1 cellular context compared by ENCODE assay signal in genomic region chr3:37229740-37230139, GRCh38.
TF ChIP-seq lines count a peak whose summit lies in the region.

No MANE protein-coding gene starts in this region.

TF ChIP-seq in K562, 482 proteins besides CTCF, POLR2A, EP300 and RAD21 (continued from another document and continues in another):
- peak; percentile 69; the same call in 1 of the 2 replicates for TF ChIP-seq CUX1 (CRISPR knock-in tag; IDR thresholded peaks at IDR 0.05)
- TF ChIP-seq TSHZ1 (CRISPR knock-in tag; IDR thresholded peaks at IDR 0.05), result no peak
- no peak for TF ChIP-seq ZKSCAN1 (IDR thresholded peaks at IDR 0.05; ENCODE audit: low read depth, low read length)
- peak; percentile 60; the same call in 1 of the 2 replicates for TF ChIP-seq ZNF274 (IDR thresholded peaks at IDR 0.05; ENCODE audit: borderline replicate concordance, low read depth, low read length)
- no peak for TF ChIP-seq KDM2B (CRISPR knock-in tag; IDR thresholded peaks at IDR 0.05)
- no peak for TF ChIP-seq ZNF165 (CRISPR knock-in tag; IDR thresholded peaks at IDR 0.05; ENCODE audit: borderline replicate concordance)
- TF ChIP-seq SMARCA4 (IDR thresholded peaks at IDR 0.05), result peak; percentile 97
- peak; percentile 79; the same call in 1 of the 2 replicates for TF ChIP-seq MYNN (IDR thresholded peaks at IDR 0.05)
- TF ChIP-seq MYNN (CRISPR knock-in tag; IDR thresholded peaks at IDR 0.05), result no peak
- TF ChIP-seq ELK1 (CRISPR knock-in tag; IDR thresholded peaks at IDR 0.05), result no peak
- TF ChIP-seq NCOR1 (IDR thresholded peaks at IDR 0.05), result peak; percentile 96
- TF ChIP-seq KDM1A (IDR thresholded peaks at IDR 0.05), result peak; percentile 73 to 82
- TF ChIP-seq PHF21A (IDR thresholded peaks at IDR 0.05; ENCODE audit: borderline replicate concordance, low read depth), result no peak
- no peak for TF ChIP-seq FOXJ2 (tag; IDR thresholded peaks at IDR 0.05)
- TF ChIP-seq MXD1 (CRISPR knock-in tag; IDR thresholded peaks at IDR 0.05; ENCODE audit: borderline replicate concordance, poor library complexity, severe bottlenecking), result no peak
- TF ChIP-seq TCF3 (CRISPR knock-in tag; IDR thresholded peaks at IDR 0.05), result peak; percentile 96
- TF ChIP-seq, protein P1, sequence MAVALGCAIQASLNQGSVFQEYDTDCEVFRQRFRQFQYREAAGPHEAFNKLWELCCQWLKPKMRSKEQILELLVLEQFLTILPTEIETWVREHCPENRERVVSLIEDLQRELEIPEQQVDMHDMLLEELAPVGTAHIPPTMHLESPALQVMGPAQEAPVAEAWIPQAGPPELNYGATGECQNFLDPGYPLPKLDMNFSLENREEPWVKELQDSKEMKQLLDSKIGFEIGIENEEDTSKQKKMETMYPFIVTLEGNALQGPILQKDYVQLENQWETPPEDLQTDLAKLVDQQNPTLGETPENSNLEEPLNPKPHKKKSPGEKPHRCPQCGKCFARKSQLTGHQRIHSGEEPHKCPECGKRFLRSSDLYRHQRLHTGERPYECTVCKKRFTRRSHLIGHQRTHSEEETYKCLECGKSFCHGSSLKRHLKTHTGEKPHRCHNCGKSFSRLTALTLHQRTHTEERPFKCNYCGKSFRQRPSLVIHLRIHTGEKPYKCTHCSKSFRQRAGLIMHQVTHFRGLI (CRISPR knock-in tag; IDR thresholded peaks at IDR 0.05), result no peak
- TF ChIP-seq ZNF586 (CRISPR knock-in tag; conservative IDR thresholded peaks at IDR 0.05), result no peak
- TF ChIP-seq HSF4 (CRISPR knock-in tag; IDR thresholded peaks at IDR 0.05; ENCODE audit: borderline replicate concordance), result no peak
- no peak for TF ChIP-seq ETV1 (tag; conservative IDR thresholded peaks at IDR 0.05; ENCODE audit: low read depth)
- TF ChIP-seq TARDBP (IDR thresholded peaks at IDR 0.05), result no peak; the same call in 1 of the 2 replicates
- TF ChIP-seq SIX5 (IDR thresholded peaks at IDR 0.05; ENCODE audit: borderline replicate concordance in 1 of 2, insufficient read depth in 1 of 2, low read depth in 1 of 2, low read length in 2 of 2), result no peak
- TF ChIP-seq ZNF584 (CRISPR knock-in tag; IDR thresholded peaks at IDR 0.05; ENCODE audit: low read depth), result no peak
- TF ChIP-seq GTF2E2 (tag; IDR thresholded peaks at IDR 0.05), result no peak
- TF ChIP-seq CHD2 (IDR thresholded peaks at IDR 0.05; ENCODE audit: low read depth, low read length), result no peak
- TF ChIP-seq, protein P2, sequence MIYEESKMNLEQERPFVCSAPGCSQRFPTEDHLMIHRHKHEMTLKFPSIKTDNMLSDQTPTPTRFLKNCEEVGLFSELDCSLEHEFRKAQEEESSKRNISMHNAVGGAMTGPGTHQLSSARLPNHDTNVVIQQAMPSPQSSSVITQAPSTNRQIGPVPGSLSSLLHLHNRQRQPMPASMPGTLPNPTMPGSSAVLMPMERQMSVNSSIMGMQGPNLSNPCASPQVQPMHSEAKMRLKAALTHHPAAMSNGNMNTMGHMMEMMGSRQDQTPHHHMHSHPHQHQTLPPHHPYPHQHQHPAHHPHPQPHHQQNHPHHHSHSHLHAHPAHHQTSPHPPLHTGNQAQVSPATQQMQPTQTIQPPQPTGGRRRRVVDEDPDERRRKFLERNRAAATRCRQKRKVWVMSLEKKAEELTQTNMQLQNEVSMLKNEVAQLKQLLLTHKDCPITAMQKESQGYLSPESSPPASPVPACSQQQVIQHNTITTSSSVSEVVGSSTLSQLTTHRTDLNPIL (CRISPR knock-in tag; IDR thresholded peaks at IDR 0.05), result no peak
- no peak for TF ChIP-seq GTF2A2 (tag; IDR thresholded peaks at IDR 0.05)
- TF ChIP-seq, protein P3, sequence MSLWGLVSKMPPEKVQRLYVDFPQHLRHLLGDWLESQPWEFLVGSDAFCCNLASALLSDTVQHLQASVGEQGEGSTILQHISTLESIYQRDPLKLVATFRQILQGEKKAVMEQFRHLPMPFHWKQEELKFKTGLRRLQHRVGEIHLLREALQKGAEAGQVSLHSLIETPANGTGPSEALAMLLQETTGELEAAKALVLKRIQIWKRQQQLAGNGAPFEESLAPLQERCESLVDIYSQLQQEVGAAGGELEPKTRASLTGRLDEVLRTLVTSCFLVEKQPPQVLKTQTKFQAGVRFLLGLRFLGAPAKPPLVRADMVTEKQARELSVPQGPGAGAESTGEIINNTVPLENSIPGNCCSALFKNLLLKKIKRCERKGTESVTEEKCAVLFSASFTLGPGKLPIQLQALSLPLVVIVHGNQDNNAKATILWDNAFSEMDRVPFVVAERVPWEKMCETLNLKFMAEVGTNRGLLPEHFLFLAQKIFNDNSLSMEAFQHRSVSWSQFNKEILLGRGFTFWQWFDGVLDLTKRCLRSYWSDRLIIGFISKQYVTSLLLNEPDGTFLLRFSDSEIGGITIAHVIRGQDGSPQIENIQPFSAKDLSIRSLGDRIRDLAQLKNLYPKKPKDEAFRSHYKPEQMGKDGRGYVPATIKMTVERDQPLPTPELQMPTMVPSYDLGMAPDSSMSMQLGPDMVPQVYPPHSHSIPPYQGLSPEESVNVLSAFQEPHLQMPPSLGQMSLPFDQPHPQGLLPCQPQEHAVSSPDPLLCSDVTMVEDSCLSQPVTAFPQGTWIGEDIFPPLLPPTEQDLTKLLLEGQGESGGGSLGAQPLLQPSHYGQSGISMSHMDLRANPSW (CRISPR knock-in tag; IDR thresholded peaks at IDR 0.05), result no peak
- no peak for TF ChIP-seq FIP1L1 (IDR thresholded peaks at IDR 0.05; ENCODE audit: low read depth, low read length, poor library complexity, severe bottlenecking)
- TF ChIP-seq ZEB2 (IDR thresholded peaks at IDR 0.05), result peak; percentile 80
- no peak for TF ChIP-seq ZNF445 (CRISPR knock-in tag; IDR thresholded peaks at IDR 0.05; ENCODE audit: low read depth)
- no peak for TF ChIP-seq ZBTB43 (CRISPR knock-in tag; IDR thresholded peaks at IDR 0.05)
- TF ChIP-seq, protein P4, sequence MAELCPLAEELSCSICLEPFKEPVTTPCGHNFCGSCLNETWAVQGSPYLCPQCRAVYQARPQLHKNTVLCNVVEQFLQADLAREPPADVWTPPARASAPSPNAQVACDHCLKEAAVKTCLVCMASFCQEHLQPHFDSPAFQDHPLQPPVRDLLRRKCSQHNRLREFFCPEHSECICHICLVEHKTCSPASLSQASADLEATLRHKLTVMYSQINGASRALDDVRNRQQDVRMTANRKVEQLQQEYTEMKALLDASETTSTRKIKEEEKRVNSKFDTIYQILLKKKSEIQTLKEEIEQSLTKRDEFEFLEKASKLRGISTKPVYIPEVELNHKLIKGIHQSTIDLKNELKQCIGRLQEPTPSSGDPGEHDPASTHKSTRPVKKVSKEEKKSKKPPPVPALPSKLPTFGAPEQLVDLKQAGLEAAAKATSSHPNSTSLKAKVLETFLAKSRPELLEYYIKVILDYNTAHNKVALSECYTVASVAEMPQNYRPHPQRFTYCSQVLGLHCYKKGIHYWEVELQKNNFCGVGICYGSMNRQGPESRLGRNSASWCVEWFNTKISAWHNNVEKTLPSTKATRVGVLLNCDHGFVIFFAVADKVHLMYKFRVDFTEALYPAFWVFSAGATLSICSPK (IDR thresholded peaks at IDR 0.05; ENCODE audit: borderline replicate concordance), result no peak
- TF ChIP-seq SAFB2 (IDR thresholded peaks at IDR 0.05; ENCODE audit: borderline replicate concordance, low read depth, low read length, severe bottlenecking), result no peak
- TF ChIP-seq CEBPB (tag; IDR thresholded peaks at IDR 0.05), result no peak
- no peak for TF ChIP-seq PRMT5 (CRISPR knock-in tag; IDR thresholded peaks at IDR 0.05)
- TF ChIP-seq U2AF2 (optimal IDR thresholded peaks at IDR 0.05; ENCODE audit: low read depth, low read length), result no peak
- TF ChIP-seq EP400 (IDR thresholded peaks at IDR 0.05), result peak; percentile 48
- TF ChIP-seq DDX20 (tag; IDR thresholded peaks at IDR 0.05; ENCODE audit: low read depth), result no peak
- peak; percentile 69 for TF ChIP-seq L3MBTL2 (IDR thresholded peaks at IDR 0.05)
- TF ChIP-seq CBX5 (IDR thresholded peaks at IDR 0.05; ENCODE audit: borderline replicate concordance, low read depth), result no peak
- no peak for TF ChIP-seq RBM39 (optimal IDR thresholded peaks at IDR 0.05; ENCODE audit: low read depth, low read length)
- TF ChIP-seq CBFB (CRISPR knock-in tag; IDR thresholded peaks at IDR 0.05), result no peak
- no peak for TF ChIP-seq NFXL1 (CRISPR knock-in tag; IDR thresholded peaks at IDR 0.05)
- no peak for TF ChIP-seq MEIS2 (IDR thresholded peaks at IDR 0.05; ENCODE audit: partially characterized antibody)
- no peak for TF ChIP-seq HNRNPK (IDR thresholded peaks at IDR 0.05; ENCODE audit: low read depth, low read length, poor library complexity, severe bottlenecking)
- no peak for TF ChIP-seq BRD4 (IDR thresholded peaks at IDR 0.05)
- no peak for TF ChIP-seq KLF10 (CRISPR knock-in tag; IDR thresholded peaks at IDR 0.05)
- no peak for TF ChIP-seq FUS (optimal IDR thresholded peaks at IDR 0.05; ENCODE audit: low read depth, low read length)
- no peak for TF ChIP-seq TBP (optimal IDR thresholded peaks at IDR 0.05; ENCODE audit: low read depth, low read length)
- no peak for TF ChIP-seq SLC30A9 (CRISPR knock-in tag; IDR thresholded peaks at IDR 0.05)
- no peak for TF ChIP-seq ZNF444 (CRISPR knock-in tag; IDR thresholded peaks at IDR 0.05)
- no peak for TF ChIP-seq MYBL2 (IDR thresholded peaks at IDR 0.05; ENCODE audit: low read depth)
- no peak for TF ChIP-seq MYBL2 (CRISPR knock-in tag; IDR thresholded peaks at IDR 0.05; ENCODE audit: borderline replicate concordance)
